In genomic region chr10:88990528-88991160, GRCh38 we compare ENCODE assay signal across 8 cellular contexts. TPM values are rescaled to one million over a fixed set of nuclear protein-coding genes. Genes with fewer than 3 reads are reported as not detected.
DNase-seq lines count a peak whose midpoint lies in the region; ATAC-seq and TF ChIP-seq lines count a peak whose summit lies in the region.

Gene FAS, plus strand, starts transcription at chr10:88990798. Its CDS starts 79 bp downstream, at chr10:88990877.

- peaks cover 39% of the 10 kb centered on the region for H3K79me2 ChIP-seq in ACC112 (ENCODE audit: control insufficient read depth, insufficient read depth, low read length, unreplicated experiment)

- CTCF ChIA-PET in Panc1 (lab: Charles Lee) = interaction anchor here (1.0 to 1.5 kb wide), 2 partner anchors 56 to 58 kb away, joined by 3 to 6 read pairs; no protein-coding TSS in a partner anchor

- H3K4me1 ChIP-seq in ACC112 (ENCODE audit: control insufficient read depth, insufficient read depth, low read length, unreplicated experiment) (peaks cover 23% of the 10 kb centered on the region), Panc1 (ENCODE audit: control insufficient read depth, insufficient read depth, low read length) (peaks cover 24% of the 10 kb centered on the region), neuron (ENCODE audit: insufficient read depth, low read length) (peaks cover 17% of the 10 kb centered on the region)

- peaks cover 12% of the 10 kb centered on the region for H3K9me3 Mint-ChIP-seq in activated T-helper 2 cell treated with anti-CD3 and anti-CD28 coated beads, Interferon-gamma antibody, Interleukin-2, Interleukin-4, amounts not matched to agents 10 μg/mL and 5 μg/mL and 100 μg/mL, durations not matched to agents 14 hours and 24 hours and 36 hours

- peak; percentile 66 for ATAC-seq in GM18868 (IDR thresholded peaks at IDR 0.05; ENCODE audit: unreplicated experiment)
- ATAC-seq in HG03097 (IDR thresholded peaks at IDR 0.05; ENCODE audit: low FRiP score, unreplicated experiment) = peak; percentile 49
- ATAC-seq in Panc1 = peak; percentile 90

- H2AFZ ChIP-seq in ACC112 (ENCODE audit: low read length, unreplicated experiment) = peak within 1 kb of the TSS; percentile 68
- peak within 1 kb of the TSS; percentile 71 for H2AFZ ChIP-seq in neuron (ENCODE audit: low read depth, low read length)

- H3K36me3 ChIP-seq in ACC112 (ENCODE audit: insufficient read depth, low read length) (no peaks in the 10 kb centered on the region), Panc1 (ENCODE audit: control insufficient read depth, insufficient read depth, low read length) (no peaks in the 10 kb centered on the region), neuron (ENCODE audit: insufficient read depth, low read length) (no peaks in the 10 kb centered on the region)

- H3K27ac ChIP-seq in ACC112 (ENCODE audit: low read depth, low read length) (peak within 1 kb of the TSS; percentile 87), Panc1 (ENCODE audit: low read length) (peak within 1 kb of the TSS; percentile 74)

- intact Hi-C loops in Panc1 (cut with micrococcal nuclease; ENCODE audit: unreplicated experiment) = no loop called here
- intact Hi-C loops in activated T-helper 2 cell treated with anti-CD3 and anti-CD28 coated beads, Interferon-gamma antibody, Interleukin-2, Interleukin-4, amounts not matched to agents 10 μg/mL and 5 μg/mL and 100 μg/mL, durations not matched to agents 14 hours and 24 hours and 36 hours (cut with micrococcal nuclease) = loop anchor here (1.0 to 5.0 kb wide), 4 partner anchors 11 to 110 kb away; partner anchors contain the start of gene STAMBPL1

- in situ Hi-C loops in Panc1 (cut with HindIII; ENCODE audit: low pct_unique_long_range_greater_than_20kb, low sequenced_read_pairs) = no loop called here

- H3K27ac Mint-ChIP-seq in activated T-helper 2 cell treated with anti-CD3 and anti-CD28 coated beads, Interferon-gamma antibody, Interleukin-2, Interleukin-4, amounts not matched to agents 10 μg/mL and 5 μg/mL and 100 μg/mL, durations not matched to agents 14 hours and 24 hours and 36 hours = peak within 1 kb of the TSS; percentile 98

- H3K4me1 Mint-ChIP-seq in activated T-helper 2 cell treated with anti-CD3 and anti-CD28 coated beads, Interferon-gamma antibody, Interleukin-2, Interleukin-4, amounts not matched to agents 10 μg/mL and 5 μg/mL and 100 μg/mL, durations not matched to agents 14 hours and 24 hours and 36 hours (ENCODE audit: low read depth) = peaks cover 59% of the 10 kb centered on the region

- no peaks in the 10 kb centered on the region for H3K27me3 Mint-ChIP-seq in activated T-helper 2 cell treated with anti-CD3 and anti-CD28 coated beads, Interferon-gamma antibody, Interleukin-2, Interleukin-4, amounts not matched to agents 10 μg/mL and 5 μg/mL and 100 μg/mL, durations not matched to agents 14 hours and 24 hours and 36 hours (ENCODE audit: low read depth)

- no peak for TF ChIP-seq CTCF in Panc1 (IDR thresholded peaks at IDR 0.05)
- TF ChIP-seq CTCF in subcutaneous adipose tissue (IDR thresholded peaks at IDR 0.05; ENCODE audit: low read depth) = no peak

- H3K4me3 Mint-ChIP-seq in activated T-helper 2 cell treated with anti-CD3 and anti-CD28 coated beads, Interferon-gamma antibody, Interleukin-2, Interleukin-4, amounts not matched to agents 10 μg/mL and 5 μg/mL and 100 μg/mL, durations not matched to agents 14 hours and 24 hours and 36 hours (ENCODE audit: low read depth) = peak within 1 kb of the TSS; percentile 98

- peaks cover 22% of the 10 kb centered on the region for H3K36me3 Mint-ChIP-seq in activated T-helper 2 cell treated with anti-CD3 and anti-CD28 coated beads, Interferon-gamma antibody, Interleukin-2, Interleukin-4, amounts not matched to agents 10 μg/mL and 5 μg/mL and 100 μg/mL, durations not matched to agents 14 hours and 24 hours and 36 hours (ENCODE audit: low read depth)

- H3K27me3 ChIP-seq in ACC112 (ENCODE audit: insufficient read depth, low read length) (no peaks in the 10 kb centered on the region), Panc1 (ENCODE audit: control insufficient read depth, insufficient read depth, low read length) (no peaks in the 10 kb centered on the region), neuron (ENCODE audit: insufficient read depth, low read length) (no peaks in the 10 kb centered on the region)

- DNase-seq in Panc1 (ENCODE audit: low read depth, low spot score) = no peak
- DNase-seq in activated T-helper 2 cell treated with anti-CD3 and anti-CD28 coated beads, Interferon-gamma antibody, Interleukin-2, Interleukin-4, amounts not matched to agents 10 μg/mL and 5 μg/mL and 100 μg/mL, durations not matched to agents 14 hours and 24 hours and 36 hours (ENCODE audit: low spot score) = peak; percentile 70
- DNase-seq in fibroblast of the conjunctiva (ENCODE audit: low read depth) = peak; percentile 72

- H3K9me3 ChIP-seq in Panc1 (ENCODE audit: control insufficient read depth, insufficient read depth, low read depth, low read length) (no peaks in the 10 kb centered on the region), neuron (ENCODE audit: low read length) (no peaks in the 10 kb centered on the region)

- H3K4me3 ChIP-seq in ACC112 (ENCODE audit: low read depth, low read length) (peak within 1 kb of the TSS; percentile 88), Panc1 (ENCODE audit: low read depth in 2 of 2, low read length in 2 of 2) (peak within 1 kb of the TSS; percentile 87 to 93), neuron (ENCODE audit: low read length) (peak within 1 kb of the TSS; percentile 71)

- no TSS peak for BruUV-seq in Panc1 (replicated peaks; lab: Mats Ljungman, UMichigan)

- POLR2A ChIA-PET in Panc1 (lab: Charles Lee) = no interaction called here

RNA-seq across cellular contexts. Expression of gene FAS, which starts in this region (rescaled TPM):
- total RNA-seq in Panc1 (2021; ENCODE audit: unreplicated experiment) (8.1 TPM), subcutaneous adipose tissue (10 to 100 TPM in 3 of 4 donors, 1 to 10 TPM in 1; 10.0 to 27.2 (median 23.6) TPM)
- polyA plus RNA-seq in Panc1 (2012; ENCODE audit: insufficient read length) = 4.9 TPM
- 20.7 and 22.5 TPM in 2 replicates for total RNA-seq in activated T-helper 2 cell treated with anti-CD3 and anti-CD28 coated beads, Interferon-gamma antibody, Interleukin-2, Interleukin-4, amounts not matched to agents 10 μg/mL and 5 μg/mL and 100 μg/mL, durations not matched to agents 14 hours and 24 hours and 36 hours
